In genomic region chr5:179793470-179794139, GRCh38 we compare ENCODE assay signal across 8 cellular contexts. TPM values are rescaled to one million over a fixed set of nuclear protein-coding genes. Genes with fewer than 3 reads are reported as not detected.
DNase-seq lines count a peak whose midpoint lies in the region; ATAC-seq and TF ChIP-seq lines count a peak whose summit lies in the region.

A gene with protein sequence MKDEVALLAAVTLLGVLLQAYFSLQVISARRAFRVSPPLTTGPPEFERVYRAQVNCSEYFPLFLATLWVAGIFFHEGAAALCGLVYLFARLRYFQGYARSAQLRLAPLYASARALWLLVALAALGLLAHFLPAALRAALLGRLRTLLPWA (plus strand): TSS chr5:179793986. CDS start chr5:179794081, 95 bp downstream.

- H3K9me3 Mint-ChIP-seq in natural killer cell = no peaks in the 10 kb centered on the region

- TF ChIP-seq EP300 in esophagus muscularis mucosa (IDR thresholded peaks at IDR 0.05) = no peak

- no peaks in the 10 kb centered on the region for H3K36me3 Mint-ChIP-seq in natural killer cell

- no peaks in the 10 kb centered on the region for H3K9me3 ChIP-seq in esophagus muscularis mucosa

- peak within 1 kb of the TSS; percentile 67 to 85 for H3K27ac Mint-ChIP-seq in natural killer cell

- peak within 1 kb of the TSS; percentile 72 for H3K4me3 Mint-ChIP-seq in natural killer cell

- H3K4me1 ChIP-seq in esophagus muscularis mucosa = peaks cover 48 to 58% (median 55%) of the 10 kb centered on the region in 4 donors

- 40% methylated on average over 7 of the region's 19 CpGs for WGBS in esophagus muscularis mucosa

- DNase-seq in AG08395 (ENCODE audit: low spot score) (peak; percentile 83), HL-60 (ENCODE audit: low read depth in 1 of 2, low spot score in 1 of 2) (peak; percentile 84 to 96), esophagus muscularis mucosa (ENCODE audit: extremely low spot score) (no peak), natural killer cell (peak; percentile 51)
- DNase-seq in activated CD8-positive, alpha-beta memory T cell treated with anti-CD3 and anti-CD28 coated beads for 24 hours = peak; percentile 70

- H3K36me3 ChIP-seq in esophagus muscularis mucosa = peaks cover 14 to 23% (median 15%) of the 10 kb centered on the region in 4 donors

- no peak for TF ChIP-seq CTCF in HL-60 (IDR thresholded peaks at IDR 0.05; ENCODE audit: insufficient read depth, low read length)
- TF ChIP-seq CTCF in esophagus muscularis mucosa (IDR thresholded peaks at IDR 0.05) = no peak
- TF ChIP-seq CTCF in natural killer cell (IDR thresholded peaks at IDR 0.05) = no peak

- H3K4me3 ChIP-seq in HL-60 (replicated peaks; ENCODE audit: insufficient read depth, low read length) = peak within 1 kb of the TSS; percentile 31
- H3K4me3 ChIP-seq in esophagus muscularis mucosa = peak within 1 kb of the TSS; percentile 62 to 80 (median 72)

- H3K27me3 Mint-ChIP-seq in natural killer cell (ENCODE audit: low read depth in 2 of 2) = no peaks in the 10 kb centered on the region

- H3K4me1 Mint-ChIP-seq in natural killer cell = peaks cover 22 to 38% of the 10 kb centered on the region in 2 donors

- H3K27ac ChIP-seq in HL-60 (replicated peaks) (peak within 1 kb of the TSS; percentile 72), esophagus muscularis mucosa (replicated peaks in 1 of 4) (peak within 1 kb of the TSS; percentile 66 to 90 (median 84))

- ATAC-seq in natural killer cell (peak; percentile 49 to 70 (median 53)), GM19397 (IDR thresholded peaks at IDR 0.05; ENCODE audit: unreplicated experiment) (no peak), GM18502 (IDR thresholded peaks at IDR 0.05; ENCODE audit: poor library complexity, unreplicated experiment) (no peak), GM19023 (IDR thresholded peaks at IDR 0.05; ENCODE audit: unreplicated experiment) (no peak)

- H3K27me3 ChIP-seq in HL-60 (ENCODE audit: insufficient read depth, poor library complexity, severe bottlenecking) (no peaks in the 10 kb centered on the region), esophagus muscularis mucosa (no peaks in the 10 kb centered on the region)

- TF ChIP-seq POLR2A in esophagus muscularis mucosa (IDR thresholded peaks at IDR 0.05; ENCODE audit: low read depth) = no peak

- intact Hi-C loops in esophagus muscularis mucosa (cut with DNase I) = no loop called here
- intact Hi-C loops in natural killer cell (cut with micrococcal nuclease) = loop anchor here (2.0 kb wide), 1 partner anchor 97 kb away; no protein-coding TSS in a partner anchor

RNA-seq across cellular contexts. Expression of the gene that starts here (rescaled TPM):
- total RNA-seq in esophagus muscularis mucosa = 10 to 100 TPM in 3 of 4 donors, 1 to 10 TPM in 1; 7.9 to 15.2 (median 12.8) TPM
- total RNA-seq in natural killer cell = 1 to 10 TPM; 3.0 to 5.4 (median 3.5) TPM

Comparison
In these comparisons a context has a peak if more than half of its experiments do, and no peak if none do; other contexts are left out.
1. ATAC-seq: peak in natural killer cell (3 of 3); none in GM19397 (single experiment), GM18502 (single experiment) and GM19023 (single experiment).